In the genomic region with DNA sequence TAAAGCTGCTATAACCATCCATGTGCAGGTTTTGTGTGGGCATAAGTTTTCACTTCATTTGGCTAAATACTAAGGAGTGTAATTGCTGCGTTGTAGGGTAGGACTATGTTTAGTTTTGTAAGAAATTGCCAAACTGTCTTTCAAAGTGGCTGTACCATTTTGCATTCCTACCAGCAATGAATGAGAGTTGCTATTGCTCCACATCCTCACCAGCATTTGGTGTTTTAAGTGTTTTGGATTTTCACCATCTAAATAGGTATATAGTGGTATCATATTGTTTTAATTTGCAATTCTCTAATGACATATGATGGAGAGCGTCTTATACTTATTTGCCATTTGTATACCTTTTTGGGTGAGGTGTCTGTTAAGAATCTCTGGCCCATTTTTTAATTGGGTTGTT, we compare ENCODE assay signal across 9 cellular contexts.
"Had no signal": no experiment of that assay in that cellular context is flagged by ENCODE, and none has a peak within 500 bp of the region (broad histone marks: within the 10 kb centered on the region; RNA-seq: fewer than 3 reads in every experiment).

No MANE protein-coding gene starts in this region.

- H3K27ac ChIP-seq: HL-60, KMS-11 had no signal

- FAIRE-seq: H1, H54, HepG2 had no signal

- H2AFZ ChIP-seq: GM23338 had no signal

- H3K4me3 Mint-ChIP-seq: GM23338, H9 had no signal

- H3K9ac ChIP-seq: KMS-11 had no signal

- H3K27ac Mint-ChIP-seq: GM23338, H9 had no signal

- DNase-seq: H9, HCEC 1CT, KBM-7 had no signal

- H3K4me2 ChIP-seq: GM23338, KMS-11 had no signal

- H3K4me3 ChIP-seq: GM23338 had no signal

- ATAC-seq: GM23338, HepG2 had no signal

- H3K9me3 Mint-ChIP-seq: GM23338 had no signal
